In the genomic region with DNA sequence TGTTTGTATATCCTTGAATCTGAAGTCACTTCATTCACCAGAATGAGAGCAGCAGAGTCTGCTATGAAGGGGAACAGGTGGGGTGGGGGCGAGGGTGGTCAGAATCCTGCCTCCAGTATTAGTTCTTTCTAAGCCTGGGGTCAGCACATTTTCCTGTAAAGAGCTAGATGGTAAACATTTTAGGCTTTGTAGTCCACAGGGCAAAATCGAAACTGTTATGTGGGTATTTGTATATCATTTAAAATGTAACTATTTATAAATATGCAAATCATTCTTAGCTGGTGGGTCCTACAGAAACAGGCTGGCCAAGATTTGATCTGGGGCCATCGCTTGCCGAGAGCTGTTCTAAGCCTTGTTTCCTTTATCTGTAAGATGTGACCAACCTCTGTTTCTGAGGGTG, we compare ENCODE assay signal across 15 cellular contexts.
DNase-seq lines count a peak whose midpoint lies in the region; ATAC-seq and TF ChIP-seq lines count a peak whose summit lies in the region.
"Had no signal": no experiment of that assay in that cellular context is flagged by ENCODE, and none has a peak within 500 bp of the region (broad histone marks: within the 10 kb centered on the region; RNA-seq: fewer than 3 reads in every experiment).

No MANE protein-coding gene starts in this region.

- H3K4me3 ChIP-seq in GM12865 (ENCODE audit: low read depth, low read length): no peak overlapping the region
- H3K4me3 ChIP-seq: BLaER1, HAP-1 had no signal

- no peak for ATAC-seq in sciatic nerve
- ATAC-seq: CD8-positive, alpha-beta T cell had no signal

- intact Hi-C loops in sciatic nerve (cut with DNase I): no loop called here

- no peak for TF ChIP-seq CTCF in GM12865 (IDR thresholded peaks at IDR 0.05; ENCODE audit: insufficient read depth, low read depth, low read length, missing control alignments)

- DNase-seq in GM12865 (ENCODE audit: low read depth) (peak; percentile 13), NCI-H526 treated with DMSO at 0.1 percent for 48 hours (lab: John Stamatoyannopoulos, UW) (peak; percentile 39), RPMI8226 (peak; percentile 61), NCI-H2029 (lab: John Stamatoyannopoulos, UW) (no peak), sciatic nerve (ENCODE audit: low spot score) (no peak), Kasumi-1 (lab: John Stamatoyannopoulos, UW) (no peak)
- DNase-seq: Caco-2; CD4-positive, CD25-positive, alpha-beta regulatory T cell; CD8-positive, alpha-beta T cell; DMS153; DND-41; GOT3; HFFc6 had no signal

Comparison
In these comparisons a context has a peak if more than half of its experiments do, and no peak if none do; other contexts are left out.
1. DNase-seq: peak in GM12865 (single experiment), NCI-H526 treated with DMSO at 0.1 percent for 48 hours (single experiment) and RPMI8226 (single experiment); none in NCI-H2029 (single experiment), sciatic nerve (single experiment) and Kasumi-1 (0 of 2).